1 cellular context compared by ENCODE assay signal in the genomic region with DNA sequence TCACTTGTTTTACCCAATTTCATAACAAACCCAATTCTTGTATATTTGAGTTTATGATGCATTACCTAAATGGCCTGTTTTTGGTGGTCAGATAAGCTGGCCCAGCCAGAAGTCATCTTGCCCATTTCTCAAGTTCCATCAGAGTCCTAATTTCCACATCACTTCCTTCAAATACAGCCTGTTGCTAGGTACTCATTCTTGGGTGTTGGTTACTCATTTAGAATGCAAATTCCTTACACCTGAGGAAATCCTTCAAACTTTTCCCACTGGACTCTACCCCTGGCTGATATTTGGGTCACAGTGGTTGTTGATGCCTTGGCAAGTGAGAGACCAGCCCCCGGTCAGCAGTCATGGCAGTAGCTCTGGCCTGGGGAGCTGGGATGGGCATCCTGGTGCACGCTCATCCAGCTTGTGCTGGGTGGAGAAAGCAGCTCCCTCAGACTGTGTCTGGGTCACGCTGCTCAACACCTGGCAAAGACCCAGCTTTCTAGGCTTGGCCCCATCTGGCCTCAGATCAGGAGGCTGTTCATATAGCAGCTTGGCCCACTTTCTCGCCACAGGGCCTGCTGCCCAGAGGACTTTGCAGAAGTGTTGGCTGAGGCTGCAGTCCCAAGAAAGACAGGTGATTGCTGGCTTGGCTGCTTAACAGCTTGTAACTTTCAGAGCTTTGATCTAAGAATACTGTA.
TF ChIP-seq lines count a peak whose summit lies in the region.

No MANE protein-coding gene starts in this region.

TF ChIP-seq in A549, 52 proteins besides CTCF, POLR2A, EP300 and RAD21 (continued from another document):
- TF ChIP-seq, protein P1, sequence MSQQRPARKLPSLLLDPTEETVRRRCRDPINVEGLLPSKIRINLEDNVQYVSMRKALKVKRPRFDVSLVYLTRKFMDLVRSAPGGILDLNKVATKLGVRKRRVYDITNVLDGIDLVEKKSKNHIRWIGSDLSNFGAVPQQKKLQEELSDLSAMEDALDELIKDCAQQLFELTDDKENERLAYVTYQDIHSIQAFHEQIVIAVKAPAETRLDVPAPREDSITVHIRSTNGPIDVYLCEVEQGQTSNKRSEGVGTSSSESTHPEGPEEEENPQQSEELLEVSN (IDR thresholded peaks at IDR 0.05; ENCODE audit: borderline replicate concordance, low read depth): no peak
- no peak for TF ChIP-seq MAFK (IDR thresholded peaks at IDR 0.05; ENCODE audit: partially characterized antibody)
- TF ChIP-seq FOSB (CRISPR knock-in tag; IDR thresholded peaks at IDR 0.05): no peak
- no peak for TF ChIP-seq SMC3 (IDR thresholded peaks at IDR 0.05)
- TF ChIP-seq GATA3 (IDR thresholded peaks at IDR 0.05; ENCODE audit: borderline replicate concordance): no peak
- TF ChIP-seq, protein P2, sequence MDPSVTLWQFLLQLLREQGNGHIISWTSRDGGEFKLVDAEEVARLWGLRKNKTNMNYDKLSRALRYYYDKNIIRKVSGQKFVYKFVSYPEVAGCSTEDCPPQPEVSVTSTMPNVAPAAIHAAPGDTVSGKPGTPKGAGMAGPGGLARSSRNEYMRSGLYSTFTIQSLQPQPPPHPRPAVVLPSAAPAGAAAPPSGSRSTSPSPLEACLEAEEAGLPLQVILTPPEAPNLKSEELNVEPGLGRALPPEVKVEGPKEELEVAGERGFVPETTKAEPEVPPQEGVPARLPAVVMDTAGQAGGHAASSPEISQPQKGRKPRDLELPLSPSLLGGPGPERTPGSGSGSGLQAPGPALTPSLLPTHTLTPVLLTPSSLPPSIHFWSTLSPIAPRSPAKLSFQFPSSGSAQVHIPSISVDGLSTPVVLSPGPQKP (IDR thresholded peaks at IDR 0.05; ENCODE audit: low read depth, low read length): no peak
- no peak for TF ChIP-seq FOSL2 (IDR thresholded peaks at IDR 0.05)
- TF ChIP-seq FOSL2 (CRISPR knock-in tag; IDR thresholded peaks at IDR 0.05): no peak
- TF ChIP-seq BHLHE40 (IDR thresholded peaks at IDR 0.05; ENCODE audit: low read depth, low read length): no peak
- no peak for TF ChIP-seq NR3C1 (IDR thresholded peaks at IDR 0.05)
- TF ChIP-seq, protein P3, sequence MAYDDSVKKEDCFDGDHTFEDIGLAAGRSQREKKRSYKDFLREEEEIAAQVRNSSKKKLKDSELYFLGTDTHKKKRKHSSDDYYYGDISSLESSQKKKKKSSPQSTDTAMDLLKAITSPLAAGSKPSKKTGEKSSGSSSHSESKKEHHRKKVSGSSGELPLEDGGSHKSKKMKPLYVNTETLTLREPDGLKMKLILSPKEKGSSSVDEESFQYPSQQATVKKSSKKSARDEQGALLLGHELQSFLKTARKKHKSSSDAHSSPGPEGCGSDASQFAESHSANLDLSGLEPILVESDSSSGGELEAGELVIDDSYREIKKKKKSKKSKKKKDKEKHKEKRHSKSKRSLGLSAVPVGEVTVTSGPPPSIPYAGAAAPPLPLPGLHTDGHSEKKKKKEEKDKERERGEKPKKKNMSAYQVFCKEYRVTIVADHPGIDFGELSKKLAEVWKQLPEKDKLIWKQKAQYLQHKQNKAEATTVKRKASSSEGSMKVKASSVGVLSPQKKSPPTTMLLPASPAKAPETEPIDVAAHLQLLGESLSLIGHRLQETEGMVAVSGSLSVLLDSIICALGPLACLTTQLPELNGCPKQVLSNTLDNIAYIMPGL (CRISPR knock-in tag; IDR thresholded peaks at IDR 0.05; ENCODE audit: borderline replicate concordance): no peak
- TF ChIP-seq JUN (IDR thresholded peaks at IDR 0.05): no peak
- TF ChIP-seq, protein P4, sequence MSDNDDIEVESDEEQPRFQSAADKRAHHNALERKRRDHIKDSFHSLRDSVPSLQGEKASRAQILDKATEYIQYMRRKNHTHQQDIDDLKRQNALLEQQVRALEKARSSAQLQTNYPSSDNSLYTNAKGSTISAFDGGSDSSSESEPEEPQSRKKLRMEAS (IDR thresholded peaks at IDR 0.05): no peak
- TF ChIP-seq ZFP36 (IDR thresholded peaks at IDR 0.05; ENCODE audit: borderline replicate concordance, partially characterized antibody): no peak
- no peak for TF ChIP-seq ZC3H11A (IDR thresholded peaks at IDR 0.05)
TF ChIP-seq in A549: peak in this region for 0.
